Comparison of ENCODE assay signal across 7 cellular contexts in genomic region chr11:60912851-60913550, GRCh38. TPM values are rescaled to one million over a fixed set of nuclear protein-coding genes. Genes with fewer than 3 reads are reported as not detected.
DNase-seq lines count a peak whose midpoint lies in the region; ATAC-seq, FAIRE-seq and TF ChIP-seq lines count a peak whose summit lies in the region.

No MANE protein-coding gene starts in this region.

- dilution Hi-C loops in IMR-90 (cut with HindIII; ENCODE audit: low sequenced_read_pairs, unreplicated experiment) = no loop called here

- peaks cover 11 to 32% of the 10 kb centered on the region in 2 experiments for H3K79me1 ChIP-seq in IMR-90 (ENCODE audit: low read depth in 1 of 2, low read length in 2 of 2)

- H3K23ac ChIP-seq in IMR-90 (ENCODE audit: low read depth, low read length) = peak overlapping the region; percentile 82; the same call in 1 of the 2 replicates

- no peak overlapping the region for H3K27ac ChIP-seq in IMR-90 (ENCODE audit: insufficient read depth, low read length)

- H3K4ac ChIP-seq in IMR-90 (ENCODE audit: low read depth, low read length) = peak overlapping the region; percentile 98

- peak overlapping the region; percentile 28 for H2BK120ac ChIP-seq in IMR-90 (ENCODE audit: low read depth, low read length)

- peaks cover 10% of the 10 kb centered on the region for H3K27me3 ChIP-seq in IMR-90 (ENCODE audit: control insufficient read depth, insufficient read depth, low read length)

- H3K9me3 ChIP-seq in IMR-90 (ENCODE audit: control insufficient read depth, insufficient read depth, low read length) (no peaks in the 10 kb centered on the region), iPS-18c (ENCODE audit: control insufficient read depth, insufficient read depth, low read length) (no peaks in the 10 kb centered on the region)

- H3K4me3 Mint-ChIP-seq in activated T-helper 2 cell treated with anti-CD3 and anti-CD28 coated beads, Interferon-gamma antibody, Interleukin-2, Interleukin-4, amounts not matched to agents 10 μg/mL and 5 μg/mL and 100 μg/mL, durations not matched to agents 14 hours and 24 hours and 36 hours (ENCODE audit: low read depth) = peak overlapping the region; percentile 99

- H3K4me3 ChIP-seq in IMR-90 (ENCODE audit: insufficient read depth, low read depth, low read length) (no peak overlapping the region), iPS-18c (ENCODE audit: insufficient read depth, low read depth, low read length) (peak overlapping the region; percentile 66; the same call in 1 of the 2 replicates)

- no peak for TF ChIP-seq RAD21 in IMR-90 (IDR thresholded peaks at IDR 0.05; ENCODE audit: low read length)

- H3K4me1 ChIP-seq in IMR-90 (ENCODE audit: control insufficient read depth, insufficient read depth, low read length) = peaks cover 4% of the 10 kb centered on the region; the same call in 1 of the 2 replicates

- H3K9me3 Mint-ChIP-seq in activated T-helper 2 cell treated with anti-CD3 and anti-CD28 coated beads, Interferon-gamma antibody, Interleukin-2, Interleukin-4, amounts not matched to agents 10 μg/mL and 5 μg/mL and 100 μg/mL, durations not matched to agents 14 hours and 24 hours and 36 hours = no peaks in the 10 kb centered on the region

- H2AK9ac ChIP-seq in IMR-90 (replicated peaks; ENCODE audit: low read depth, low read length, poor library complexity) = no peak overlapping the region

- POLR2A ChIA-PET in IMR-90 (lab: Charles Lee; ENCODE audit: unreplicated experiment) = no interaction called here

- H4K91ac ChIP-seq in IMR-90 (ENCODE audit: insufficient read depth, low read depth, low read length) = peak overlapping the region; percentile 100

- peak overlapping the region; percentile 42 to 100 for H4K8ac ChIP-seq in IMR-90 (ENCODE audit: low read depth in 2 of 2, low read length in 2 of 2)

- no peak for ATAC-seq in IMR-90 (ENCODE audit: low read depth)
- no peak for ATAC-seq in stimulated activated naive CD8-positive, alpha-beta T cell treated with anti-CD3 and anti-CD28 coated beads, Interleukin-15, Interleukin-2, amounts not matched to agents 100 U/mL and 50 U/mL, for 24 hours

- peaks cover 14% of the 10 kb centered on the region for H3K36me3 Mint-ChIP-seq in activated T-helper 2 cell treated with anti-CD3 and anti-CD28 coated beads, Interferon-gamma antibody, Interleukin-2, Interleukin-4, amounts not matched to agents 10 μg/mL and 5 μg/mL and 100 μg/mL, durations not matched to agents 14 hours and 24 hours and 36 hours (ENCODE audit: low read depth)

- H2AFZ ChIP-seq in IMR-90 (replicated peaks; ENCODE audit: low read length, poor library complexity) = peak overlapping the region; percentile 99

- peak overlapping the region; percentile 99 for H3K14ac ChIP-seq in IMR-90 (replicated peaks; ENCODE audit: low read depth, low read length)

- H3K4me2 ChIP-seq in IMR-90 (ENCODE audit: low read depth, low read length) = peak overlapping the region; percentile 75; the same call in 1 of the 2 replicates

- no TSS peak for BruUV-seq in IMR-90 (replicated peaks; lab: Mats Ljungman, UMichigan)

- H2BK15ac ChIP-seq in IMR-90 (ENCODE audit: low read depth, low read length) = 0 out of 3 replicates have a peak overlapping the region, but pooled peaks have one; percentile 98

- TF ChIP-seq CTCF in IMR-90 (conservative IDR thresholded peaks at IDR 0.05; ENCODE audit: low read depth, low read length) = no peak

- CTCF ChIA-PET in IMR-90 (lab: Yijun Ruan, JAX) = interaction anchor here (0.6 kb wide), 3 partner anchors 26 to 231 kb away, joined by 3 to 4 read pairs (median 4); no protein-coding TSS in a partner anchor

- H2AK5ac ChIP-seq in IMR-90 (ENCODE audit: low read depth, low read length) = 0 out of 2 replicates have a peak overlapping the region, but pooled peaks have one; percentile 47

- peak overlapping the region; percentile 97 for H2BK5ac ChIP-seq in IMR-90 (ENCODE audit: low read depth, low read length, poor library complexity, severe bottlenecking)

- intact Hi-C loops in IMR-90 (cut with micrococcal nuclease) = no loop called here
- intact Hi-C loops in activated T-helper 2 cell treated with anti-CD3 and anti-CD28 coated beads, Interferon-gamma antibody, Interleukin-2, Interleukin-4, amounts not matched to agents 10 μg/mL and 5 μg/mL and 100 μg/mL, durations not matched to agents 14 hours and 24 hours and 36 hours (cut with micrococcal nuclease) = loop anchor here (5.0 kb wide), 1 partner anchor 199 kb away; no protein-coding TSS in a partner anchor

- H3K27me3 Mint-ChIP-seq in activated T-helper 2 cell treated with anti-CD3 and anti-CD28 coated beads, Interferon-gamma antibody, Interleukin-2, Interleukin-4, amounts not matched to agents 10 μg/mL and 5 μg/mL and 100 μg/mL, durations not matched to agents 14 hours and 24 hours and 36 hours (ENCODE audit: low read depth) = peaks cover 12% of the 10 kb centered on the region

- no peaks in the 10 kb centered on the region for H3K36me3 ChIP-seq in IMR-90 (ENCODE audit: control insufficient read depth, insufficient read depth, low read length)

- 71% methylated on average over 13 of the region's 22 CpGs; no CpG with 5 or more reads in 1 of the 2 experiments for WGBS in IMR-90 (ENCODE audit: extremely low coverage in 2 of 2, insufficient read length in 1 of 2), 2 experiments

- peak overlapping the region; percentile 83 for H4K5ac ChIP-seq in IMR-90 (ENCODE audit: low read depth, low read length)

- no peak overlapping the region for H3K27ac Mint-ChIP-seq in activated T-helper 2 cell treated with anti-CD3 and anti-CD28 coated beads, Interferon-gamma antibody, Interleukin-2, Interleukin-4, amounts not matched to agents 10 μg/mL and 5 μg/mL and 100 μg/mL, durations not matched to agents 14 hours and 24 hours and 36 hours

- no peak for DNase-seq in IMR-90
- DNase-seq in activated T-helper 2 cell treated with anti-CD3 and anti-CD28 coated beads, Interferon-gamma antibody, Interleukin-2, Interleukin-4, amounts not matched to agents 10 μg/mL and 5 μg/mL and 100 μg/mL, durations not matched to agents 14 hours and 24 hours and 36 hours (ENCODE audit: low spot score) = no peak
- DNase-seq in stimulated activated naive CD8-positive, alpha-beta T cell treated with anti-CD3 and anti-CD28 coated beads, Interleukin-15, Interleukin-2, amounts not matched to agents 100 U/mL and 50 U/mL, for 24 hours = peak; percentile 19
- DNase-seq in DMS53 treated with DMSO at 0.1 percent for 48 hours (lab: John Stamatoyannopoulos, UW; ENCODE audit: unreplicated experiment) = no peak
- DNase-seq in GM19239 (ENCODE audit: insufficient read length, low spot score) = no peak
- DNase-seq in KG1 (lab: John Stamatoyannopoulos, UW) = no peak

- H3K4me1 Mint-ChIP-seq in activated T-helper 2 cell treated with anti-CD3 and anti-CD28 coated beads, Interferon-gamma antibody, Interleukin-2, Interleukin-4, amounts not matched to agents 10 μg/mL and 5 μg/mL and 100 μg/mL, durations not matched to agents 14 hours and 24 hours and 36 hours (ENCODE audit: low read depth) = peaks cover 53% of the 10 kb centered on the region

- peak overlapping the region; percentile 95; the same call in 1 of the 2 replicates for H3K9ac ChIP-seq in IMR-90 (ENCODE audit: low read depth, low read length)

- H3K9me1 ChIP-seq in IMR-90 (ENCODE audit: insufficient read depth, low read length) = peaks cover 7% of the 10 kb centered on the region

- FAIRE-seq in GM19239 (lab: Jason Lieb, UNC) = no peak

- no peak overlapping the region for H2BK20ac ChIP-seq in IMR-90 (ENCODE audit: low read depth, low read length)

- H3K18ac ChIP-seq in IMR-90 (ENCODE audit: low read depth, low read length) = no peak overlapping the region

- H4K20me1 ChIP-seq in IMR-90 (ENCODE audit: insufficient read depth, low read length) = peaks cover 3% of the 10 kb centered on the region; the same call in 1 of the 2 replicates

- peak overlapping the region; percentile 11; the same call in 1 of the 2 replicates for H3K56ac ChIP-seq in IMR-90 (ENCODE audit: extremely low read depth, insufficient read depth, low read length)

- in situ Hi-C loops in IMR-90 (cut with MboI; ENCODE audit: low sequenced_read_pairs) = loop anchor here (25.0 kb wide), 1 partner anchor 1326 kb away; no protein-coding TSS in a partner anchor

- no peak for TF ChIP-seq POLR2A in IMR-90 (IDR thresholded peaks at IDR 0.05; ENCODE audit: low read depth, low read length)

RNA-seq across cellular contexts. Expression of gene TMEM109, which starts 1.0 kb away (rescaled TPM):
- total RNA-seq in IMR-90 (2012; rRNA removed) = 15.1 and 17.2 TPM in 2 replicates
- 69.7 and 73.6 TPM in 2 replicates for polyA plus RNA-seq in IMR-90 (2012; rRNA removed)
- 56.6 and 60.6 TPM in 2 replicates for polyA plus RNA-seq in IMR-90 (2012; cell fraction: cytosol; rRNA removed)
- polyA plus RNA-seq in IMR-90 (2012; cell fraction: nucleus; rRNA removed; ENCODE audit: low replicate concordance) = 8.8 and 14.0 TPM in 2 replicates
- 112 and 120 TPM in 2 replicates for total RNA-seq in activated T-helper 2 cell treated with anti-CD3 and anti-CD28 coated beads, Interferon-gamma antibody, Interleukin-2, Interleukin-4, amounts not matched to agents 10 μg/mL and 5 μg/mL and 100 μg/mL, durations not matched to agents 14 hours and 24 hours and 36 hours

RNA-seq across cellular contexts. Expression of gene PRPF19, which starts 6.6 kb away (rescaled TPM):
- 29.7 and 29.8 TPM in 2 replicates for total RNA-seq in IMR-90 (2012; rRNA removed)
- polyA plus RNA-seq in IMR-90 (2012; rRNA removed) = 48.5 and 50.4 TPM in 2 replicates
- 50.5 and 59.1 TPM in 2 replicates for polyA plus RNA-seq in IMR-90 (2012; cell fraction: cytosol; rRNA removed)
- 28.4 and 43.7 TPM in 2 replicates for polyA plus RNA-seq in IMR-90 (2012; cell fraction: nucleus; rRNA removed; ENCODE audit: low replicate concordance)
- 170 and 182 TPM in 2 replicates for total RNA-seq in activated T-helper 2 cell treated with anti-CD3 and anti-CD28 coated beads, Interferon-gamma antibody, Interleukin-2, Interleukin-4, amounts not matched to agents 10 μg/mL and 5 μg/mL and 100 μg/mL, durations not matched to agents 14 hours and 24 hours and 36 hours

RNA-seq across cellular contexts. Expression of gene TMEM132A, which starts 11.3 kb away (rescaled TPM):
- 7.7 and 8.3 TPM in 2 replicates for total RNA-seq in IMR-90 (2012; rRNA removed)
- 64.2 and 74.8 TPM in 2 replicates for polyA plus RNA-seq in IMR-90 (2012; rRNA removed)
- polyA plus RNA-seq in IMR-90 (2012; cell fraction: cytosol; rRNA removed) = 87.8 and 103 TPM in 2 replicates
- polyA plus RNA-seq in IMR-90 (2012; cell fraction: nucleus; rRNA removed; ENCODE audit: low replicate concordance) = 240 and 518 TPM in 2 replicates
- total RNA-seq in activated T-helper 2 cell treated with anti-CD3 and anti-CD28 coated beads, Interferon-gamma antibody, Interleukin-2, Interleukin-4, amounts not matched to agents 10 μg/mL and 5 μg/mL and 100 μg/mL, durations not matched to agents 14 hours and 24 hours and 36 hours = 1.1 and 1.2 TPM in 2 replicates

RNA-seq across cellular contexts. Expression of gene SLC15A3, which starts 39.0 kb away (rescaled TPM):
- 1.9 and 3.2 TPM in 2 replicates for total RNA-seq in IMR-90 (2012; rRNA removed)
- 4.4 and 5.2 TPM in 2 replicates for polyA plus RNA-seq in IMR-90 (2012; rRNA removed)
- polyA plus RNA-seq in IMR-90 (2012; cell fraction: cytosol; rRNA removed) = 2.9 and 8.9 TPM in 2 replicates
- 4.4 and 7.8 TPM in 2 replicates for polyA plus RNA-seq in IMR-90 (2012; cell fraction: nucleus; rRNA removed; ENCODE audit: low replicate concordance)
- total RNA-seq in activated T-helper 2 cell treated with anti-CD3 and anti-CD28 coated beads, Interferon-gamma antibody, Interleukin-2, Interleukin-4, amounts not matched to agents 10 μg/mL and 5 μg/mL and 100 μg/mL, durations not matched to agents 14 hours and 24 hours and 36 hours = 2.1 and 2.2 TPM in 2 replicates

RNA-seq across cellular contexts. Expression of gene ZP1, which starts 45.7 kb away (rescaled TPM):
- 0.18 and 0.28 TPM in 2 replicates for total RNA-seq in IMR-90 (2012; rRNA removed)
- 1.2 and 1.6 TPM in 2 replicates for polyA plus RNA-seq in IMR-90 (2012; rRNA removed)
- 1.5 and 3.3 TPM in 2 replicates for polyA plus RNA-seq in IMR-90 (2012; cell fraction: cytosol; rRNA removed)
- 7.4 and 25.0 TPM in 2 replicates for polyA plus RNA-seq in IMR-90 (2012; cell fraction: nucleus; rRNA removed; ENCODE audit: low replicate concordance)
- not detected in 2 replicates for total RNA-seq in activated T-helper 2 cell treated with anti-CD3 and anti-CD28 coated beads, Interferon-gamma antibody, Interleukin-2, Interleukin-4, amounts not matched to agents 10 μg/mL and 5 μg/mL and 100 μg/mL, durations not matched to agents 14 hours and 24 hours and 36 hours
